9 cellular contexts compared by ENCODE assay signal in the genomic region with DNA sequence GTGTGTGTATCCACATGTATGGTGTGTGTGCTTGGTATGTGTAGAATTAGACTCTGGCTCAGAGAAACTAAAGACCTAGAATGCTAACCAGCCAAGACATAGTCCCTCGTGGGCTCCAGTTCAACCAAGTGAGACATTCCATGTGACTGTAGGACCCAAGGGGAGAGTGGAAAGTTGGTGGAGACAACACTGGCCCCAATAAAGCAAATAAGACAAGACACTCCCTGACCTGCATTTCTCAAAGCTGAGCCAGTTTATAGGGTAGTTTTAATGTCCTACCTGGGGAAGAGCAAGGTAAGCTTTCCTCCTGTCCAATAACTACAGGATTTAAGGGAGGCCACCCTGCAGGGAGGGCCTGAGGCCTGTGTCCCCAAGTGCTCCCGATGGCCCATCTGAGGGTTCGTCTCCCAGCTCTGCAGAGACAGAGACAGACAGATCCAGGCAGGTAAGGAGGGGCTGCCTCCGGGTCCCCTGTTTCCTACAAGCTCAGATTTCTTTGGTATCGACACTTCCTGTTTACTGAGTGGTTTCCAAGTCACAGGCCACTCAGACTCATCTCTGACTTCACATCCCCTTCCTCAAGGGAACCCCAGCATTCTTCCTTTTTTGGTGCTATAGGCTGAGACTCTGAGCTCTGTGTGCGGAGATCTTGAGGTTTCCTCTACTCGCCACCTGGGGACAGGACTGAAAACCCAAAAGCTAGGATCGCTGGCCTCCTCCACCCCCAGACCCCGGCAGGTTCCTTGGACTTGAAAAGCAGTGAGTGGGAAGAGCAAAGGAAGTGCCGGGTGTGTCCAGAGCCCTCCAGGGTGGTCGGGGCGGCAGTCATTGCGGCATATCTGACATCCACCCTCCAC. TPM values are rescaled to one million over a fixed set of nuclear protein-coding genes. Genes with fewer than 3 reads are reported as not detected.
DNase-seq lines count a peak whose midpoint lies in the region; ATAC-seq and TF ChIP-seq lines count a peak whose summit lies in the region.
"Had no signal": no experiment of that assay in that cellular context is flagged by ENCODE, and none has a peak within 500 bp of the region (broad histone marks: within the 10 kb centered on the region; RNA-seq: fewer than 3 reads in every experiment).

No MANE protein-coding gene starts in this region.

- peak overlapping the region in 19 of 59 donors; percentile 3 to 47 (median 24) for H3K4me3 ChIP-seq in dorsolateral prefrontal cortex
- no peak overlapping the region for H3K4me3 ChIP-seq in neural progenitor cell
- no peak overlapping the region for H3K4me3 ChIP-seq in hepatocyte

- WGBS in hepatocyte (ENCODE audit: low lambda C conversion rate, missing lambda C conversion rate), result 78% methylated on average over 13 of the region's 13 CpGs

- H3K27me3 Mint-ChIP-seq in neural progenitor cell (ENCODE audit: insufficient read depth, low read depth), result peaks cover 4% of the 10 kb centered on the region

- H3K4me1 Mint-ChIP-seq in neural progenitor cell, result peaks cover 35% of the 10 kb centered on the region

- peaks cover 2% of the 10 kb centered on the region for H3K9me3 Mint-ChIP-seq in neural progenitor cell

- no peaks in the 10 kb centered on the region for H3K9me2 ChIP-seq in hepatocyte (replicated peaks; ENCODE audit: insufficient read depth)

- no peak for TF ChIP-seq CTCF in dorsolateral prefrontal cortex (IDR thresholded peaks at IDR 0.05 in 54 of 56, conservative IDR thresholded peaks at IDR 0.05 in 2 of 56; ENCODE audit: low read depth in 1 of 56, partially characterized antibody in 56 of 56)
- TF ChIP-seq CTCF in neural progenitor cell (IDR thresholded peaks at IDR 0.05), result no peak
- no peak for TF ChIP-seq CTCF in hepatocyte (IDR thresholded peaks at IDR 0.05; ENCODE audit: poor library complexity)

- peak; percentile 56 for ATAC-seq in GM18907 (IDR thresholded peaks at IDR 0.05; ENCODE audit: unreplicated experiment)
- ATAC-seq in HG02943 (IDR thresholded peaks at IDR 0.05; ENCODE audit: low read depth, unreplicated experiment), result peak; percentile 46

- H3K27ac Mint-ChIP-seq in neural progenitor cell, result peak overlapping the region; percentile 85

- peak overlapping the region in 58 of 59 donors; percentile 5 to 92 (median 78) for H3K27ac ChIP-seq in dorsolateral prefrontal cortex
- no peak overlapping the region for H3K27ac ChIP-seq in neural progenitor cell
- no peak overlapping the region for H3K27ac ChIP-seq in hepatocyte
- H3K27ac ChIP-seq: VCaP had no signal

- no peaks in the 10 kb centered on the region for H3K79me2 ChIP-seq in neural progenitor cell (ENCODE audit: low read depth)
- H3K79me2 ChIP-seq in hepatocyte, result no peaks in the 10 kb centered on the region

- H2AFZ ChIP-seq in neural progenitor cell (replicated peaks) (no peak overlapping the region), hepatocyte (no peak overlapping the region)

- DNase-seq in SKM-1 (lab: John Stamatoyannopoulos, UW; ENCODE audit: unreplicated experiment) (peak; percentile 69), dorsolateral prefrontal cortex (peak in 1 of 10 donors; percentile 33), neural progenitor cell (ENCODE audit: low spot score) (no peak), hepatocyte (ENCODE audit: low spot score) (no peak), NCI-H1417 (lab: John Stamatoyannopoulos, UW) (no peak), NCI-H774 (lab: John Stamatoyannopoulos, UW) (no peak)

- H3K36me3 ChIP-seq in neural progenitor cell, result no peaks in the 10 kb centered on the region
- no peaks in the 10 kb centered on the region for H3K36me3 ChIP-seq in hepatocyte (replicated peaks; ENCODE audit: insufficient read depth, low read depth)

- no peaks in the 10 kb centered on the region for H3F3A ChIP-seq in neural progenitor cell (ENCODE audit: low read depth)

- intact Hi-C loops in dorsolateral prefrontal cortex (cut with DNase I), result loop anchor here (10.0 kb wide), 1 partner anchor 71 kb away; no protein-coding TSS in a partner anchor

- no peak overlapping the region for H3K9ac ChIP-seq in neural progenitor cell

- no peaks in the 10 kb centered on the region for H4K20me1 ChIP-seq in neural progenitor cell (ENCODE audit: low read depth)
- no peaks in the 10 kb centered on the region for H4K20me1 ChIP-seq in hepatocyte (ENCODE audit: insufficient read depth, poor library complexity, severe bottlenecking)

- H3K4me1 ChIP-seq in neural progenitor cell, result peaks cover 7% of the 10 kb centered on the region
- no peaks in the 10 kb centered on the region for H3K4me1 ChIP-seq in hepatocyte (ENCODE audit: insufficient read depth)

- H3K4me3 Mint-ChIP-seq in neural progenitor cell, result no peak overlapping the region

- H3K27me3 ChIP-seq in dorsolateral prefrontal cortex (no peaks in the 10 kb centered on the region), neural progenitor cell (no peaks in the 10 kb centered on the region), hepatocyte (no peaks in the 10 kb centered on the region)

- peaks cover 17% of the 10 kb centered on the region for H3K36me3 Mint-ChIP-seq in neural progenitor cell

- H3K4me2 ChIP-seq in neural progenitor cell, result no peak overlapping the region
- no peak overlapping the region for H3K4me2 ChIP-seq in hepatocyte

- H3K9me3 ChIP-seq in neural progenitor cell (ENCODE audit: low read depth), result no peaks in the 10 kb centered on the region
- no peaks in the 10 kb centered on the region for H3K9me3 ChIP-seq in hepatocyte (ENCODE audit: low read depth)

RNA-seq across cellular contexts. Expression of a gene that starts 9.3 kb away (rescaled TPM):
- 100 to 1,000 TPM in 24 of 120 experiments, 10 to 100 TPM in 96; 26.5 to 257 (median 71.3) TPM for total RNA-seq in dorsolateral prefrontal cortex
- total RNA-seq in neural progenitor cell (ENCODE audit: low replicate concordance), result 13.9 and 14.6 TPM in 2 replicates
- 5.0 and 5.1 TPM in 2 replicates for total RNA-seq in hepatocyte
- polyA plus RNA-seq in hepatocyte, result 0.92 and 3.8 TPM in 2 replicates

Comparison
In these comparisons a context has a peak if more than half of its experiments do, and no peak if none do; other contexts are left out.
1. H3K27ac ChIP-seq: peak in dorsolateral prefrontal cortex (58 of 59); none in neural progenitor cell (single experiment) and hepatocyte (single experiment).